In genomic region chr19:37466798-37467607, GRCh38 we compare ENCODE assay signal across 8 cellular contexts. TPM values are rescaled to one million over a fixed set of nuclear protein-coding genes. Genes with fewer than 3 reads are reported as not detected.
DNase-seq lines count a peak whose midpoint lies in the region; FAIRE-seq and TF ChIP-seq lines count a peak whose summit lies in the region.

TSS of gene ZNF569 (minus strand) at chr19:37467444. CDS start at chr19:37444921, 22,523 bp downstream.

- H3K9me3 ChIP-seq in MG63 (peaks cover 42% of the 10 kb centered on the region), SJSA1 (replicated peaks) (peaks cover 26% of the 10 kb centered on the region)

- no peaks in the 10 kb centered on the region; the same call in 1 of the 2 replicates for H3K36me3 ChIP-seq in MG63
- H3K36me3 ChIP-seq in SJSA1: peaks cover 21% of the 10 kb centered on the region

- H3K27me3 ChIP-seq in MG63 (no peaks in the 10 kb centered on the region), SJSA1 (replicated peaks) (no peaks in the 10 kb centered on the region)

- TF ChIP-seq POLR2A in H54 (IDR thresholded peaks at IDR 0.05; ENCODE audit: low read depth, low read length): peak; percentile 4; the same call in 1 of the 2 replicates

- H3K4me3 ChIP-seq in MG63 (peak within 1 kb of the TSS; percentile 56), SJSA1 (peak within 1 kb of the TSS; percentile 57)

- H3K27ac ChIP-seq in SJSA1: peak within 1 kb of the TSS; percentile 43

- FAIRE-seq in H54 (lab: Jason Lieb, UNC): no peak

- peak; percentile 97 for DNase-seq in ELF-1 (ENCODE audit: low read depth, low spot score)
- peak; percentile 77 for DNase-seq in H54 (ENCODE audit: insufficient read length, low spot score)
- DNase-seq in MG63: peak; percentile 79
- peak; percentile 71 to 83 for DNase-seq in SJSA1 (ENCODE audit: low read depth in 1 of 2, low spot score in 2 of 2)
- DNase-seq in activated naive CD4-positive, alpha-beta T cell treated with anti-CD3 and anti-CD28 coated beads, Interleukin-2, amount 50 U/mL, for 16 hours: peak; percentile 89
- peak; percentile 96 for DNase-seq in globus pallidus (ENCODE audit: low spot score)
- DNase-seq in non-pigmented ciliary epithelial cell (ENCODE audit: low read depth): peak; percentile 76
- peak; percentile 98 for DNase-seq in superior temporal gyrus (ENCODE audit: extremely low spot score)

- H3K4me1 ChIP-seq in SJSA1 (replicated peaks): peaks cover 3% of the 10 kb centered on the region; the same call in 1 of the 2 replicates

RNA-seq across cellular contexts. Expression of gene ZNF569, which starts in this region (rescaled TPM):
- total RNA-seq in MG63 (2014; rRNA removed; shearing (Covaris generic); ENCODE audit: low replicate concordance): 2.0 and 2.5 TPM in 2 replicates
- 1.5 and 3.1 TPM in 2 replicates for total RNA-seq in SJSA1 (2014; rRNA removed; shearing (Covaris generic))

Comparison
In these comparisons a context has a peak if more than half of its experiments do, and no peak if none do; other contexts are left out.
1. Peak in every context shown above with its lines: DNase-seq, H3K4me3 ChIP-seq and H3K27ac ChIP-seq.